ENCODE assay signal across 21 cellular contexts in genomic region chr1:200346744-200347143, GRCh38.
DNase-seq lines count a peak whose midpoint lies in the region; ATAC-seq and TF ChIP-seq lines count a peak whose summit lies in the region.
"Had no signal": no experiment of that assay in that cellular context is flagged by ENCODE, and none has a peak within 500 bp of the region (broad histone marks: within the 10 kb centered on the region; RNA-seq: fewer than 3 reads in every experiment).

No MANE protein-coding gene starts in this region.

- DNase-seq in A172 (ENCODE audit: low spot score) (peak; percentile 75), H4 (ENCODE audit: low spot score) (peak; percentile 30), NOMO-1 treated with DMSO at 0.1 percent for 48 hours (lab: John Stamatoyannopoulos, UW; ENCODE audit: unreplicated experiment) (peak; percentile 80), fibroblast of mammary gland (ENCODE audit: low read depth) (peak; percentile 83), pons (ENCODE audit: low spot score) (no peak)
- no peak for DNase-seq in activated CD4-positive, CD25-positive, alpha-beta regulatory T cell treated with anti-CD3 and anti-CD28 coated beads, Interleukin-2, amount 50 U/mL, for 72 hours
- DNase-seq: activated CD8-positive, alpha-beta memory T cell treated with anti-CD3 and anti-CD28 coated beads for 24 hours; activated T-cell treated with anti-CD3 and anti-CD28 coated beads, Interleukin-2, amount 50 U/mL, for 72 hours; CD4-positive, CD25-positive, alpha-beta regulatory T cell; hypothalamus; kidney; NCI-H748 treated with DMSO at 0.1 percent for 48 hours; stimulated activated CD4-positive, alpha-beta T cell treated with anti-CD3 and anti-CD28 coated beads, Interleukin-2, amount 100 ng/mL, for 48 hours had no signal

- TF ChIP-seq CTCF in fibroblast of mammary gland (conservative IDR thresholded peaks at IDR 0.05; ENCODE audit: control insufficient read depth, insufficient read depth, low read depth, low read length), result no peak

- H3K4me3 ChIP-seq in fibroblast of mammary gland (ENCODE audit: control insufficient read depth, low read depth, low read length), result no peak overlapping the region
- H3K4me3 ChIP-seq: skin epidermis, upper lobe of left lung had no signal

- no peak for ATAC-seq in GM21619 (IDR thresholded peaks at IDR 0.05; ENCODE audit: unreplicated experiment)
- no peak for ATAC-seq in HG02970 (IDR thresholded peaks at IDR 0.05; ENCODE audit: low FRiP score, unreplicated experiment)
- ATAC-seq: activated naive CD4-positive, alpha-beta T cell treated with anti-CD3 and anti-CD28 coated beads, Interleukin-2, amount 50 U/mL, for 72 hours; activated T-cell treated with anti-CD3 and anti-CD28 coated beads, Interleukin-2, amount 50 U/mL, for 72 hours; natural killer cell treated with Interleukin-12 subunit alpha and Interleukin-12 subunit beta and Interleukin-15 and Interleukin-18, amount 100 ng/mL, for 72 hours; Panc1; SK-N-SH treated with all-trans-retinoic acid at 6 μM for 48 hours had no signal

Comparison
In these comparisons a context has a peak if more than half of its experiments do, and no peak if none do; other contexts are left out.
1. DNase-seq: peak in A172 (single experiment), H4 (single experiment), NOMO-1 treated with DMSO at 0.1 percent for 48 hours (single experiment) and fibroblast of mammary gland (single experiment); none in activated CD4-positive, CD25-positive, alpha-beta regulatory T cell treated with anti-CD3 and anti-CD28 coated beads, Interleukin-2, amount 50 U/mL, for 72 hours (single experiment) and pons (single experiment).